In the genomic region with DNA sequence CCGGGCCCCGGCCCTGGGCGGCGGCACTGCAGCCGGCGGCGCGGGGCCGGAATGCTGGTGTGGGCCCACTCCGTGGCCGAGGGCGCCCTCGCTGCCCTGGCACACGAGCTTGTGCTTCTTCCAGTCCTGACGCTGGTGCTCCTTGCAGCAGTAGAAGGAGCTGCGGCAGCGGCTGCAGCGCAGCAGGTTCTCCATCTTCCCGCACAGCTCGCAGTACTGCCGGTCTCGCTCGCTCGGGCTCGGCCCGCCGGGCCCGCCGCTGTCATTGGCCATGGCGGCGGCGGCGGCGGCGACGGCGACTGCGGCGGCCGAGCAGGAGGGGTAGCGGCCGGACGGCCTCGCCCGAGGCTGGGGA, we compare ENCODE assay signal across 8 cellular contexts. TPM values are rescaled to one million over a fixed set of nuclear protein-coding genes. Genes with fewer than 3 reads are reported as not detected.
DNase-seq lines count a peak whose midpoint lies in the region; ATAC-seq and TF ChIP-seq lines count a peak whose summit lies in the region.

No MANE protein-coding gene starts in this region.

- no peak overlapping the region for H3K27ac Mint-ChIP-seq in IgD-negative memory B cell
- H3K27ac Mint-ChIP-seq in naive thymus-derived CD8-positive, alpha-beta T cell: peak overlapping the region in 4 of 10 donors; percentile 46 to 82 (median 76)

- DNase-seq in GM10248 (ENCODE audit: extremely low spot score) (peak; percentile 28), uterus (peak; percentile 28 to 46), kidney glomerular epithelial cell (lab: John Stamatoyannopoulos, UW) (no peak)
- peak; percentile 1 to 25 for DNase-seq in activated CD4-positive, alpha-beta T cell treated with anti-CD3 and anti-CD28 coated beads, Interleukin-2, amount 50 U/mL, for 24 hours (ENCODE audit: low read depth in 1 of 2, low spot score in 1 of 2)
- peak in 9 of 10 donors; percentile 12 to 66 (median 48) for DNase-seq in naive thymus-derived CD8-positive, alpha-beta T cell

- peak overlapping the region; percentile 46 to 98 for H3K4me3 ChIP-seq in uterus

- H3K36me3 Mint-ChIP-seq in IgD-negative memory B cell: no peaks in the 10 kb centered on the region
- H3K36me3 Mint-ChIP-seq in naive thymus-derived CD8-positive, alpha-beta T cell: peaks cover 0 to 22% (median 0%) of the 10 kb centered on the region in 3 donors

- H3K9me3 ChIP-seq in uterus: no peaks in the 10 kb centered on the region

- intact Hi-C loops in uterus (cut with DNase I; ENCODE audit: low total_unique reads): no loop called here

- no peaks in the 10 kb centered on the region for H3K27me3 Mint-ChIP-seq in IgD-negative memory B cell
- H3K27me3 Mint-ChIP-seq in naive thymus-derived CD8-positive, alpha-beta T cell: no peaks in the 10 kb centered on the region

- CTCF ChIA-PET in GM10248 (lab: Yijun Ruan, JAX): interaction anchor here (1.0 to 2.0 kb wide), 4 partner anchors 11 to 41 kb away, joined by 3 to 5 read pairs (median 4); no protein-coding TSS in a partner anchor

- TF ChIP-seq POLR2A in uterus (IDR thresholded peaks at IDR 0.05): no peak

- TF ChIP-seq CTCF in GM10248 (IDR thresholded peaks at IDR 0.05; ENCODE audit: control extremely low read depth, extremely low read depth, low read depth, missing control alignments): no peak
- TF ChIP-seq CTCF in uterus (IDR thresholded peaks at IDR 0.05): no peak

- no peaks in the 10 kb centered on the region for H3K27me3 ChIP-seq in uterus

- peak overlapping the region; percentile 85 to 90 (median 90) for H3K4me3 Mint-ChIP-seq in IgD-negative memory B cell
- peak overlapping the region; percentile 47 to 88 (median 79) for H3K4me3 Mint-ChIP-seq in naive thymus-derived CD8-positive, alpha-beta T cell

- peaks cover 35 to 50% (median 45%) of the 10 kb centered on the region in 3 donors for H3K4me1 Mint-ChIP-seq in IgD-negative memory B cell
- peaks cover 32 to 55% (median 51%) of the 10 kb centered on the region in 4 donors for H3K4me1 Mint-ChIP-seq in naive thymus-derived CD8-positive, alpha-beta T cell

- H3K4me1 ChIP-seq in uterus: peaks cover 3 to 6% of the 10 kb centered on the region in 2 donors

- POLR2A ChIA-PET in GM10248 (lab: Yijun Ruan, JAX): interaction anchor here (1.1 kb wide), 1 partner anchor 11 kb away, joined by 3 read pairs; no protein-coding TSS in a partner anchor
- POLR2A ChIA-PET in naive thymus-derived CD8-positive, alpha-beta T cell (lab: Charles Lee): interaction anchor here (0.9 to 3.0 kb wide), 5 partner anchors 10 to 107 kb away, joined by 3 to 37 read pairs (median 5); partner anchors contain the start of genes EXOC8, SPRTN and TSNAX

- H3K36me3 ChIP-seq in uterus: no peaks in the 10 kb centered on the region

- peak; percentile 34 for ATAC-seq in GM21447 (IDR thresholded peaks at IDR 0.05; ENCODE audit: unreplicated experiment)
- ATAC-seq in esophagus mucosa: peak; percentile 49
- peak; percentile 38 to 43 for ATAC-seq in naive thymus-derived CD8-positive, alpha-beta T cell

- no peaks in the 10 kb centered on the region for H3K9me3 Mint-ChIP-seq in IgD-negative memory B cell
- no peaks in the 10 kb centered on the region for H3K9me3 Mint-ChIP-seq in naive thymus-derived CD8-positive, alpha-beta T cell

- peak overlapping the region; percentile 97 to 100 for H3K27ac ChIP-seq in uterus

RNA-seq across cellular contexts. Expression of gene EGLN1, which starts 0.5 kb away (rescaled TPM):
- polyA plus RNA-seq in IgD-negative memory B cell: 32.8 TPM
- total RNA-seq in esophagus mucosa (16.7 TPM), uterus (10 to 100 TPM; 17.6 to 65.1 (median 47.4) TPM)
- 10 to 100 TPM; 32.1 to 32.7 TPM for total RNA-seq in naive thymus-derived CD8-positive, alpha-beta T cell
- 10 to 100 TPM; 17.8 to 27.3 (median 22.8) TPM for polyA plus RNA-seq in naive thymus-derived CD8-positive, alpha-beta T cell
